Comparison of ENCODE assay signal across 8 cellular contexts in genomic region chr19:44003461-44004134, GRCh38. TPM values are rescaled to one million over a fixed set of nuclear protein-coding genes. Genes with fewer than 3 reads are reported as not detected.
A peak's percentile ranks its signal among the peaks of the same experiment; 100 is the strongest.
DNase-seq lines count a peak whose midpoint lies in the region; ATAC-seq and TF ChIP-seq lines count a peak whose summit lies in the region.

No MANE protein-coding gene starts in this region.

- TF ChIP-seq CTCF in left ventricle myocardium inferior (IDR thresholded peaks at IDR 0.05; ENCODE audit: borderline replicate concordance): no peak

- H3K27ac ChIP-seq in BLaER1 (peak overlapping the region; percentile 75), left ventricle myocardium inferior (replicated peaks) (peak overlapping the region; percentile 81), rectal smooth muscle tissue (ENCODE audit: low read depth, low read length) (no peak overlapping the region)

- H3K9ac ChIP-seq in BLaER1 (peak overlapping the region; percentile 86), rectal smooth muscle tissue (ENCODE audit: low read length) (peak overlapping the region; percentile 81)

- H3K4me3 ChIP-seq in BLaER1 (peak overlapping the region; percentile 97), left ventricle myocardium inferior (peak overlapping the region; percentile 89), rectal smooth muscle tissue (ENCODE audit: low read length) (peak overlapping the region; percentile 97)

- intact Hi-C loops in left ventricle myocardium inferior (cut with micrococcal nuclease): no loop called here

- H3K4me1 ChIP-seq in BLaER1 (peaks cover 18% of the 10 kb centered on the region), left ventricle myocardium inferior (peaks cover 24% of the 10 kb centered on the region), rectal smooth muscle tissue (ENCODE audit: control insufficient read depth, insufficient read depth, low read length) (peaks cover 5% of the 10 kb centered on the region)

- peak; percentile 35 for DNase-seq in KBM-7
- DNase-seq in activated T-cell treated with anti-CD3 and anti-CD28 coated beads, Interleukin-2, amount 50 U/mL, for 4 hours: no peak
- DNase-seq in left ventricle myocardium inferior: no peak
- no peak for DNase-seq in DMS153 (lab: John Stamatoyannopoulos, UW)
- DNase-seq in A172 (ENCODE audit: low spot score): no peak

- H3K4me1 Mint-ChIP-seq in activated T-cell treated with anti-CD3 and anti-CD28 coated beads, Interleukin-2, amount 50 U/mL, for 4 hours (ENCODE audit: low read depth): peaks cover 18% of the 10 kb centered on the region

- H3K4me3 Mint-ChIP-seq in activated T-cell treated with anti-CD3 and anti-CD28 coated beads, Interleukin-2, amount 50 U/mL, for 4 hours: peak overlapping the region; percentile 94

- ATAC-seq in GM19023 (IDR thresholded peaks at IDR 0.05; ENCODE audit: unreplicated experiment): peak; percentile 19
- peak in 1 of 2 donors; percentile 3 for ATAC-seq in activated T-cell treated with anti-CD3 and anti-CD28 coated beads, Interleukin-2, amount 50 U/mL, for 4 hours

- peak overlapping the region; percentile 92 for H3K4me2 ChIP-seq in BLaER1

- no peaks in the 10 kb centered on the region for H3K27me3 ChIP-seq in BLaER1
- H3K27me3 ChIP-seq in left ventricle myocardium inferior (ENCODE audit: low read depth): no peaks in the 10 kb centered on the region
- H3K27me3 ChIP-seq in rectal smooth muscle tissue (ENCODE audit: control insufficient read depth, insufficient read depth, low read length): no peaks in the 10 kb centered on the region

- H4K20me1 ChIP-seq in BLaER1: no peaks in the 10 kb centered on the region

- H3K9me3 ChIP-seq in BLaER1 (peaks cover 40% of the 10 kb centered on the region), left ventricle myocardium inferior (replicated peaks) (peaks cover 40% of the 10 kb centered on the region)

- H3K27me3 Mint-ChIP-seq in activated T-cell treated with anti-CD3 and anti-CD28 coated beads, Interleukin-2, amount 50 U/mL, for 4 hours (ENCODE audit: low read depth): no peaks in the 10 kb centered on the region

- in situ Hi-C loops in KBM-7 (cut with MboI; ENCODE audit: low pct_unique_long_range_greater_than_20kb, low sequenced_read_pairs): no loop called here

- H3K36me3 Mint-ChIP-seq in activated T-cell treated with anti-CD3 and anti-CD28 coated beads, Interleukin-2, amount 50 U/mL, for 4 hours (ENCODE audit: insufficient read depth): peaks cover 28% of the 10 kb centered on the region

- peaks cover 32% of the 10 kb centered on the region for H3K9me3 Mint-ChIP-seq in activated T-cell treated with anti-CD3 and anti-CD28 coated beads, Interleukin-2, amount 50 U/mL, for 4 hours

- H3K36me3 ChIP-seq in BLaER1: peaks cover 30% of the 10 kb centered on the region
- peaks cover 35% of the 10 kb centered on the region for H3K36me3 ChIP-seq in left ventricle myocardium inferior
- peaks cover 22% of the 10 kb centered on the region for H3K36me3 ChIP-seq in rectal smooth muscle tissue (ENCODE audit: control insufficient read depth, insufficient read depth, low read length)

RNA-seq across cellular contexts. Expression of gene ZNF230, which starts 0.8 kb away (rescaled TPM):
- 1 to 10 TPM; 1.1 to 1.9 (median 1.8) TPM for total RNA-seq in activated T-cell treated with anti-CD3 and anti-CD28 coated beads, Interleukin-2, amount 50 U/mL, for 4 hours
- 3.5 TPM for total RNA-seq in left ventricle myocardium inferior
- total RNA-seq in A172 (2014; rRNA removed; shearing (Covaris generic)): 6.0 and 6.3 TPM in 2 replicates

RNA-seq across cellular contexts. Expression of gene ZNF155, which starts 19.6 kb away (rescaled TPM):
- 1 to 10 TPM; 2.4 to 4.2 (median 3.7) TPM for total RNA-seq in activated T-cell treated with anti-CD3 and anti-CD28 coated beads, Interleukin-2, amount 50 U/mL, for 4 hours
- total RNA-seq in left ventricle myocardium inferior: 7.3 TPM
- 5.1 and 5.8 TPM in 2 replicates for total RNA-seq in A172 (2014; rRNA removed; shearing (Covaris generic))

RNA-seq across cellular contexts. Expression of gene ZNF222, which starts 21.6 kb away (rescaled TPM):
- 1 to 10 TPM in 1 of 3 donors, under 1 TPM in 2; 0.40 to 1.4 (median 0.87) TPM for total RNA-seq in activated T-cell treated with anti-CD3 and anti-CD28 coated beads, Interleukin-2, amount 50 U/mL, for 4 hours
- 4.6 TPM for total RNA-seq in left ventricle myocardium inferior
- 7.2 and 9.0 TPM in 2 replicates for total RNA-seq in A172 (2014; rRNA removed; shearing (Covaris generic))

RNA-seq across cellular contexts. Expression of gene ZNF223, which starts 48.2 kb away (rescaled TPM):
- 1 to 10 TPM in 1 of 3 donors, under 1 TPM in 2; 0.50 to 1.1 (median 0.71) TPM for total RNA-seq in activated T-cell treated with anti-CD3 and anti-CD28 coated beads, Interleukin-2, amount 50 U/mL, for 4 hours
- total RNA-seq in left ventricle myocardium inferior: 2.9 TPM
- 3.8 and 4.5 TPM in 2 replicates for total RNA-seq in A172 (2014; rRNA removed; shearing (Covaris generic))

RNA-seq across cellular contexts. Expression of gene ZNF221, which starts 52.6 kb away (rescaled TPM):
- under 1 TPM; 0.28 to 0.95 (median 0.63) TPM for total RNA-seq in activated T-cell treated with anti-CD3 and anti-CD28 coated beads, Interleukin-2, amount 50 U/mL, for 4 hours
- 3.7 TPM for total RNA-seq in left ventricle myocardium inferior
- total RNA-seq in A172 (2014; rRNA removed; shearing (Covaris generic)): 3.9 and 5.8 TPM in 2 replicates
